ENCODE assay signal across 1 cellular context in the genomic region with DNA sequence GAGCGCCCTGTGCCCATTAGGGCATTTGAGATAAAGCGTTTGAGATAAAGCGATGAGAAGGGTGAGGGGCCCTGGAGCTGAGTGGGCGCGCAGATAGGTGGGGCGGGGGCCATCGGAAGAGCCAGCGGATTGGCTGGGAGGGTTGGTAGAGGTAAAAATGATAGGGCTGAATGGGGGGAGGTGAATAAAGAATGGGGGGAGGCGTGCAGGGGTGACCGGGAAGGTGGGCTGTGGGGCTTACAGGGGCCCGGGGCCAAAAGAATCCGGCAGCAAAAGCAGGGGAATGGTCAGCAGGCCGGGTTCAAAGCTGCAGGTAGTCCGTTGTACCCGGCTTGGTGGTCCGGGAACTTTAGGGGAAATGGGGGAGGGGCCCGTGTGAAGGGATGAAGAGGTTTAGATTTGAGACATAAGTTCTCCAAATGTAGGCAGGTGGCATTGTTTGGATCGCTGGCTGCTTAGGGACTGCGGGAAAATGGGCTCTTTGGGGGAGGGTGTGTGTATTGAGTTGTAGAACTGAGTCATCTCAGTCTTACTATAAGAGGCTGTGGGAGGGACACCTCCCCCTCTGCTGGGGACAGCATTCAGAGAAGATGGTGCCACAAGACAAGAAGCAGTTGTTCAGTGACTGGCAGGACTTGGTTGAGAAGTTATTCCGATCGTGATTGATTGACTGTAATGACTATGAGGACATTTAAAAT.
A peak's percentile ranks its signal among the peaks of the same experiment; 100 is the strongest.
TF ChIP-seq lines count a peak whose summit lies in the region.

No MANE protein-coding gene starts in this region.

TF ChIP-seq in GM12878, 131 proteins besides CTCF, POLR2A, EP300 and RAD21 (continued from another document and continues in another):
- TF ChIP-seq, protein P1, sequence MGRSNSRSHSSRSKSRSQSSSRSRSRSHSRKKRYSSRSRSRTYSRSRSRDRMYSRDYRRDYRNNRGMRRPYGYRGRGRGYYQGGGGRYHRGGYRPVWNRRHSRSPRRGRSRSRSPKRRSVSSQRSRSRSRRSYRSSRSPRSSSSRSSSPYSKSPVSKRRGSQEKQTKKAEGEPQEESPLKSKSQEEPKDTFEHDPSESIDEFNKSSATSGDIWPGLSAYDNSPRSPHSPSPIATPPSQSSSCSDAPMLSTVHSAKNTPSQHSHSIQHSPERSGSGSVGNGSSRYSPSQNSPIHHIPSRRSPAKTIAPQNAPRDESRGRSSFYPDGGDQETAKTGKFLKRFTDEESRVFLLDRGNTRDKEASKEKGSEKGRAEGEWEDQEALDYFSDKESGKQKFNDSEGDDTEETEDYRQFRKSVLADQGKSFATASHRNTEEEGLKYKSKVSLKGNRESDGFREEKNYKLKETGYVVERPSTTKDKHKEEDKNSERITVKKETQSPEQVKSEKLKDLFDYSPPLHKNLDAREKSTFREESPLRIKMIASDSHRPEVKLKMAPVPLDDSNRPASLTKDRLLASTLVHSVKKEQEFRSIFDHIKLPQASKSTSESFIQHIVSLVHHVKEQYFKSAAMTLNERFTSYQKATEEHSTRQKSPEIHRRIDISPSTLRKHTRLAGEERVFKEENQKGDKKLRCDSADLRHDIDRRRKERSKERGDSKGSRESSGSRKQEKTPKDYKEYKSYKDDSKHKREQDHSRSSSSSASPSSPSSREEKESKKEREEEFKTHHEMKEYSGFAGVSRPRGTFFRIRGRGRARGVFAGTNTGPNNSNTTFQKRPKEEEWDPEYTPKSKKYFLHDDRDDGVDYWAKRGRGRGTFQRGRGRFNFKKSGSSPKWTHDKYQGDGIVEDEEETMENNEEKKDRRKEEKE (IDR thresholded peaks at IDR 0.05): no peak
- peak; percentile 89 for TF ChIP-seq RUNX3 (IDR thresholded peaks at IDR 0.05; ENCODE audit: low read length)
- TF ChIP-seq, protein P2, sequence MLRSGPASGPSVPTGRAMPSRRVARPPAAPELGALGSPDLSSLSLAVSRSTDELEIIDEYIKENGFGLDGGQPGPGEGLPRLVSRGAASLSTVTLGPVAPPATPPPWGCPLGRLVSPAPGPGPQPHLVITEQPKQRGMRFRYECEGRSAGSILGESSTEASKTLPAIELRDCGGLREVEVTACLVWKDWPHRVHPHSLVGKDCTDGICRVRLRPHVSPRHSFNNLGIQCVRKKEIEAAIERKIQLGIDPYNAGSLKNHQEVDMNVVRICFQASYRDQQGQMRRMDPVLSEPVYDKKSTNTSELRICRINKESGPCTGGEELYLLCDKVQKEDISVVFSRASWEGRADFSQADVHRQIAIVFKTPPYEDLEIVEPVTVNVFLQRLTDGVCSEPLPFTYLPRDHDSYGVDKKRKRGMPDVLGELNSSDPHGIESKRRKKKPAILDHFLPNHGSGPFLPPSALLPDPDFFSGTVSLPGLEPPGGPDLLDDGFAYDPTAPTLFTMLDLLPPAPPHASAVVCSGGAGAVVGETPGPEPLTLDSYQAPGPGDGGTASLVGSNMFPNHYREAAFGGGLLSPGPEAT (IDR thresholded peaks at IDR 0.05; ENCODE audit: low read depth): 0 out of 2 replicates have a peak, but pooled peaks have one; percentile 28
- peak; percentile 55; the same call in 1 of the 2 replicates for TF ChIP-seq FOXM1 (IDR thresholded peaks at IDR 0.05; ENCODE audit: low read depth, low read length)
- TF ChIP-seq JUND (IDR thresholded peaks at IDR 0.05; ENCODE audit: low read depth, low read length): peak; percentile 67; the same call in 1 of the 2 replicates
- peak; percentile 85 for TF ChIP-seq SIN3A (IDR thresholded peaks at IDR 0.05; ENCODE audit: low read depth, low read length)
- TF ChIP-seq, protein P3, sequence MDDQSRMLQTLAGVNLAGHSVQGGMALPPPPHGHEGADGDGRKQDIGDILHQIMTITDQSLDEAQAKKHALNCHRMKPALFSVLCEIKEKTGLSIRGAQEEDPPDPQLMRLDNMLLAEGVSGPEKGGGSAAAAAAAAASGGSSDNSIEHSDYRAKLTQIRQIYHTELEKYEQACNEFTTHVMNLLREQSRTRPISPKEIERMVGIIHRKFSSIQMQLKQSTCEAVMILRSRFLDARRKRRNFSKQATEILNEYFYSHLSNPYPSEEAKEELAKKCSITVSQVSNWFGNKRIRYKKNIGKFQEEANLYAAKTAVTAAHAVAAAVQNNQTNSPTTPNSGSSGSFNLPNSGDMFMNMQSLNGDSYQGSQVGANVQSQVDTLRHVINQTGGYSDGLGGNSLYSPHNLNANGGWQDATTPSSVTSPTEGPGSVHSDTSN (IDR thresholded peaks at IDR 0.05; ENCODE audit: insufficient replicate concordance, low read depth, low read length): peak; percentile 75
- peak; percentile 47; the same call in 1 of the 2 replicates for TF ChIP-seq MTA2 (IDR thresholded peaks at IDR 0.05; ENCODE audit: low read depth)
- TF ChIP-seq ESRRA (IDR thresholded peaks at IDR 0.05; ENCODE audit: low read length): 0 out of 2 replicates have a peak, but pooled peaks have one; percentile 17
- no peak for TF ChIP-seq FOS (IDR thresholded peaks at IDR 0.05; ENCODE audit: borderline replicate concordance, extremely low read depth, insufficient read length)
- peak; percentile 88 for TF ChIP-seq YY1 (IDR thresholded peaks at IDR 0.05; ENCODE audit: low read depth, low read length)
- TF ChIP-seq, protein P4, sequence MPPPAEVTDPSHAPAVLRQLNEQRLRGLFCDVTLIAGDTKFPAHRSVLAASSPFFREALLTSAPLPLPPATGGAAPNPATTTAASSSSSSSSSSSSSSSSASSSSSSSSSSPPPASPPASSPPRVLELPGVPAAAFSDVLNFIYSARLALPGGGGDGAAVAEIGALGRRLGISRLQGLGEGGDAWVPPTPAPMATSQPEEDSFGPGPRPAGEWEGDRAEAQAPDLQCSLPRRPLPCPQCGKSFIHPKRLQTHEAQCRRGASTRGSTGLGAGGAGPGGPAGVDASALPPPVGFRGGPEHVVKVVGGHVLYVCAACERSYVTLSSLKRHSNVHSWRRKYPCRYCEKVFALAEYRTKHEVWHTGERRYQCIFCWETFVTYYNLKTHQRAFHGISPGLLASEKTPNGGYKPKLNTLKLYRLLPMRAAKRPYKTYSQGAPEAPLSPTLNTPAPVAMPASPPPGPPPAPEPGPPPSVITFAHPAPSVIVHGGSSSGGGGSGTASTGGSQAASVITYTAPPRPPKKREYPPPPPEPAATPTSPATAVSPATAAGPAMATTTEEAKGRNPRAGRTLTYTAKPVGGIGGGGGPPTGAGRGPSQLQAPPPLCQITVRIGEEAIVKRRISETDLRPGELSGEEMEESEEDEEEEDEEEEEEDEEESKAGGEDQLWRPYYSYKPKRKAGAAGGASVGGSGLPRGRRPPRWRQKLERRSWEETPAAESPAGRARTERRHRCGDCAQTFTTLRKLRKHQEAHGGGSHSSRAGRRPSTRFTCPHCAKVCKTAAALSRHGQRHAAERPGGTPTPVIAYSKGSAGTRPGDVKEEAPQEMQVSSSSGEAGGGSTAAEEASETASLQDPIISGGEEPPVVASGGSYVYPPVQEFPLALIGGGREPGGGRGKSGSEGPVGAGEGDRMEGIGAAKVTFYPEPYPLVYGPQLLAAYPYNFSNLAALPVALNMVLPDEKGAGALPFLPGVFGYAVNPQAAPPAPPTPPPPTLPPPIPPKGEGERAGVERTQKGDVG (CRISPR knock-in tag; IDR thresholded peaks at IDR 0.05): no peak
- TF ChIP-seq JUNB (IDR thresholded peaks at IDR 0.05): peak; percentile 90
- no peak for TF ChIP-seq LARP7 (IDR thresholded peaks at IDR 0.05)
- TF ChIP-seq SPI1 (IDR thresholded peaks at IDR 0.05; ENCODE audit: borderline replicate concordance, insufficient read depth, low read depth, low read length): no peak
- 0 out of 2 replicates have a peak, but pooled peaks have one; percentile 48 for TF ChIP-seq DPF2 (IDR thresholded peaks at IDR 0.05)
- 0 out of 2 replicates have a peak, but pooled peaks have one; percentile 57 for TF ChIP-seq MTA3 (IDR thresholded peaks at IDR 0.05; ENCODE audit: borderline replicate concordance, low read length)
- TF ChIP-seq, protein P5, sequence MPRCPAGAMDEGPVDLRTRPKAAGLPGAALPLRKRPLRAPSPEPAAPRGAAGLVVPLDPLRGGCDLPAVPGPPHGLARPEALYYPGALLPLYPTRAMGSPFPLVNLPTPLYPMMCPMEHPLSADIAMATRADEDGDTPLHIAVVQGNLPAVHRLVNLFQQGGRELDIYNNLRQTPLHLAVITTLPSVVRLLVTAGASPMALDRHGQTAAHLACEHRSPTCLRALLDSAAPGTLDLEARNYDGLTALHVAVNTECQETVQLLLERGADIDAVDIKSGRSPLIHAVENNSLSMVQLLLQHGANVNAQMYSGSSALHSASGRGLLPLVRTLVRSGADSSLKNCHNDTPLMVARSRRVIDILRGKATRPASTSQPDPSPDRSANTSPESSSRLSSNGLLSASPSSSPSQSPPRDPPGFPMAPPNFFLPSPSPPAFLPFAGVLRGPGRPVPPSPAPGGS (IDR thresholded peaks at IDR 0.05; ENCODE audit: borderline replicate concordance, insufficient read depth, low read depth, low read length, poor library complexity, severe bottlenecking): no peak
- TF ChIP-seq PAX5 (IDR thresholded peaks at IDR 0.05; ENCODE audit: borderline replicate concordance, low read depth, low read length): peak; percentile 82
- peak; percentile 26; the same call in 1 of the 2 replicates for TF ChIP-seq HCFC1 (IDR thresholded peaks at IDR 0.05; ENCODE audit: low read length)
- peak; percentile 87 for TF ChIP-seq MEF2A (IDR thresholded peaks at IDR 0.05; ENCODE audit: insufficient read depth, low read depth, low read length)
- peak; percentile 65; the same call in 2 of the 3 replicates for TF ChIP-seq POU2F2 (IDR thresholded peaks at IDR 0.05; ENCODE audit: borderline replicate concordance, low read depth, low read length)
- TF ChIP-seq BCL11A (IDR thresholded peaks at IDR 0.05; ENCODE audit: low read depth, low read length): peak; percentile 66
- TF ChIP-seq NR2F1 (conservative IDR thresholded peaks at IDR 0.05): 0 out of 2 replicates have a peak, but pooled peaks have one; percentile 12
- TF ChIP-seq, protein P6, sequence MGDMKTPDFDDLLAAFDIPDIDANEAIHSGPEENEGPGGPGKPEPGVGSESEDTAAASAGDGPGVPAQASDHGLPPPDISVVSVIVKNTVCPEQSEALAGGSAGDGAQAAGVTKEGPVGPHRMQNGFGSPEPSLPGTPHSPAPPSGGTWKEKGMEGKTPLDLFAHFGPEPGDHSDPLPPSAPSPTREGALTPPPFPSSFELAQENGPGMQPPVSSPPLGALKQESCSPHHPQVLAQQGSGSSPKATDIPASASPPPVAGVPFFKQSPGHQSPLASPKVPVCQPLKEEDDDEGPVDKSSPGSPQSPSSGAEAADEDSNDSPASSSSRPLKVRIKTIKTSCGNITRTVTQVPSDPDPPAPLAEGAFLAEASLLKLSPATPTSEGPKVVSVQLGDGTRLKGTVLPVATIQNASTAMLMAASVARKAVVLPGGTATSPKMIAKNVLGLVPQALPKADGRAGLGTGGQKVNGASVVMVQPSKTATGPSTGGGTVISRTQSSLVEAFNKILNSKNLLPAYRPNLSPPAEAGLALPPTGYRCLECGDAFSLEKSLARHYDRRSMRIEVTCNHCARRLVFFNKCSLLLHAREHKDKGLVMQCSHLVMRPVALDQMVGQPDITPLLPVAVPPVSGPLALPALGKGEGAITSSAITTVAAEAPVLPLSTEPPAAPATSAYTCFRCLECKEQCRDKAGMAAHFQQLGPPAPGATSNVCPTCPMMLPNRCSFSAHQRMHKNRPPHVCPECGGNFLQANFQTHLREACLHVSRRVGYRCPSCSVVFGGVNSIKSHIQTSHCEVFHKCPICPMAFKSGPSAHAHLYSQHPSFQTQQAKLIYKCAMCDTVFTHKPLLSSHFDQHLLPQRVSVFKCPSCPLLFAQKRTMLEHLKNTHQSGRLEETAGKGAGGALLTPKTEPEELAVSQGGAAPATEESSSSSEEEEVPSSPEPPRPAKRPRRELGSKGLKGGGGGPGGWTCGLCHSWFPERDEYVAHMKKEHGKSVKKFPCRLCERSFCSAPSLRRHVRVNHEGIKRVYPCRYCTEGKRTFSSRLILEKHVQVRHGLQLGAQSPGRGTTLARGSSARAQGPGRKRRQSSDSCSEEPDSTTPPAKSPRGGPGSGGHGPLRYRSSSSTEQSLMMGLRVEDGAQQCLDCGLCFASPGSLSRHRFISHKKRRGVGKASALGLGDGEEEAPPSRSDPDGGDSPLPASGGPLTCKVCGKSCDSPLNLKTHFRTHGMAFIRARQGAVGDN (IDR thresholded peaks at IDR 0.05): 0 out of 2 replicates have a peak, but pooled peaks have one; percentile 18
- TF ChIP-seq IRF4 (IDR thresholded peaks at IDR 0.05; ENCODE audit: low read depth, low read length): peak; percentile 96
- peak; percentile 83 for TF ChIP-seq TAF1 (IDR thresholded peaks at IDR 0.05; ENCODE audit: borderline replicate concordance, low read depth, low read length)
- no peak for TF ChIP-seq HDAC2 (IDR thresholded peaks at IDR 0.05)
- peak in 1 of 2 experiments; percentile 21; a peak in 1 of 4 replicates for TF ChIP-seq SRF (IDR thresholded peaks at IDR 0.05; ENCODE audit: low read depth in 2 of 2, low read length in 2 of 2)
- peak; percentile 61 for TF ChIP-seq NBN (IDR thresholded peaks at IDR 0.05)
- TF ChIP-seq TARDBP (IDR thresholded peaks at IDR 0.05; ENCODE audit: borderline replicate concordance): no peak
- 0 out of 2 replicates have a peak, but pooled peaks have one; percentile 55 for TF ChIP-seq TCF3 (IDR thresholded peaks at IDR 0.05; ENCODE audit: borderline replicate concordance, insufficient read depth, low read depth, low read length)
- peak; percentile 58; the same call in 1 of the 2 replicates for TF ChIP-seq SMAD5 (IDR thresholded peaks at IDR 0.05; ENCODE audit: low read depth)
- TF ChIP-seq ETV6 (conservative IDR thresholded peaks at IDR 0.05 in 1 of 2, IDR thresholded peaks at IDR 0.05 in 1 of 2; ENCODE audit: borderline replicate concordance in 1 of 2, low read depth in 1 of 2): 0 out of 4 replicates have a peak, but pooled peaks of 1 of the 2 experiments have one; percentile 54
- TF ChIP-seq ZNF24 (IDR thresholded peaks at IDR 0.05): peak; percentile 66; the same call in 1 of the 2 replicates
- TF ChIP-seq HDGF (IDR thresholded peaks at IDR 0.05): 0 out of 2 replicates have a peak, but pooled peaks have one; percentile 23
- peak; percentile 77 to 81 for TF ChIP-seq IKZF2 (IDR thresholded peaks at IDR 0.05)
- TF ChIP-seq, protein P7, sequence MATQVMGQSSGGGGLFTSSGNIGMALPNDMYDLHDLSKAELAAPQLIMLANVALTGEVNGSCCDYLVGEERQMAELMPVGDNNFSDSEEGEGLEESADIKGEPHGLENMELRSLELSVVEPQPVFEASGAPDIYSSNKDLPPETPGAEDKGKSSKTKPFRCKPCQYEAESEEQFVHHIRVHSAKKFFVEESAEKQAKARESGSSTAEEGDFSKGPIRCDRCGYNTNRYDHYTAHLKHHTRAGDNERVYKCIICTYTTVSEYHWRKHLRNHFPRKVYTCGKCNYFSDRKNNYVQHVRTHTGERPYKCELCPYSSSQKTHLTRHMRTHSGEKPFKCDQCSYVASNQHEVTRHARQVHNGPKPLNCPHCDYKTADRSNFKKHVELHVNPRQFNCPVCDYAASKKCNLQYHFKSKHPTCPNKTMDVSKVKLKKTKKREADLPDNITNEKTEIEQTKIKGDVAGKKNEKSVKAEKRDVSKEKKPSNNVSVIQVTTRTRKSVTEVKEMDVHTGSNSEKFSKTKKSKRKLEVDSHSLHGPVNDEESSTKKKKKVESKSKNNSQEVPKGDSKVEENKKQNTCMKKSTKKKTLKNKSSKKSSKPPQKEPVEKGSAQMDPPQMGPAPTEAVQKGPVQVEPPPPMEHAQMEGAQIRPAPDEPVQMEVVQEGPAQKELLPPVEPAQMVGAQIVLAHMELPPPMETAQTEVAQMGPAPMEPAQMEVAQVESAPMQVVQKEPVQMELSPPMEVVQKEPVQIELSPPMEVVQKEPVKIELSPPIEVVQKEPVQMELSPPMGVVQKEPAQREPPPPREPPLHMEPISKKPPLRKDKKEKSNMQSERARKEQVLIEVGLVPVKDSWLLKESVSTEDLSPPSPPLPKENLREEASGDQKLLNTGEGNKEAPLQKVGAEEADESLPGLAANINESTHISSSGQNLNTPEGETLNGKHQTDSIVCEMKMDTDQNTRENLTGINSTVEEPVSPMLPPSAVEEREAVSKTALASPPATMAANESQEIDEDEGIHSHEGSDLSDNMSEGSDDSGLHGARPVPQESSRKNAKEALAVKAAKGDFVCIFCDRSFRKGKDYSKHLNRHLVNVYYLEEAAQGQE (IDR thresholded peaks at IDR 0.05; ENCODE audit: low read depth, low read length): no peak
- TF ChIP-seq BACH1 (IDR thresholded peaks at IDR 0.05; ENCODE audit: borderline replicate concordance): peak; percentile 63; the same call in 1 of the 2 replicates
